8 cellular contexts compared by ENCODE assay signal in the genomic region with DNA sequence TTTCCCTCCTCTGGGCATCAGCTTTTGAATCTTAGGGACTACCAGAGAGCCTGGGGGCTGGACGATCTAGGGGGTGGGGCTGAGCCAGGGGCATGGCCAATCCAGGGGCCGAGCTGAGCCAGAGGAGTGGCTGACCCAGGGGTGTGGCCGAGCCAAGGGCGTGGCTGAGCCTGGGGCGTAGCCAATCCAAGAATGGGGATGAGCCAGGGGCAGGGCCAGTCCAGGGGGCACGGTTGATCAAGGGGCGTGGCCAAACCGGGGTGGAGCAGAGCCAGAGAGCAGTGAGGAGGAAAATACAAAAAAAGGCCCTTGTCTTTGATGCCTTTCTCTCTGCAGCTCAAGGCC.
DNase-seq lines count a peak whose midpoint lies in the region; ATAC-seq, FAIRE-seq and TF ChIP-seq lines count a peak whose summit lies in the region.

No MANE protein-coding gene starts in this region.

- H3K9me3 Mint-ChIP-seq in activated CD4-positive, alpha-beta T cell treated with anti-CD3 and anti-CD28 coated beads, Interleukin-2, amount 10 ng/mL, durations not matched to agents 24 days and 14 days, result no peaks in the 10 kb centered on the region

- no peak overlapping the region for H3K9ac ChIP-seq in H1 (replicated peaks in 1 of 4; ENCODE audit: extremely low read depth in 1 of 4, low read depth in 3 of 4, low read length in 3 of 4)

- DNase-seq in NCI-H2081 (lab: John Stamatoyannopoulos, UW), result peak; percentile 2 to 9
- DNase-seq in NCI-H2081 treated with DMSO at 0.1 percent for 48 hours (lab: John Stamatoyannopoulos, UW), result no peak
- DNase-seq in M059J (ENCODE audit: low read depth), result peak; percentile 36
- DNase-seq in H1 (ENCODE audit: low read depth in 1 of 2, low spot score in 2 of 2), result peak; percentile 77 to 95
- DNase-seq in sigmoid colon, result peak; percentile 61
- DNase-seq in stimulated activated CD8-positive, alpha-beta memory T cell treated with anti-CD3 and anti-CD28 coated beads, Interleukin-4, amount 100 ng/mL, for 48 hours, result no peak
- DNase-seq in activated CD4-positive, alpha-beta T cell treated with anti-CD3 and anti-CD28 coated beads, Interleukin-2, amount 10 ng/mL, durations not matched to agents 24 days and 14 days, result no peak

- 0 out of 2 replicates have a peak overlapping the region, but pooled peaks have one; percentile 22 for H2BK12ac ChIP-seq in H1 (ENCODE audit: low read depth, low read length)

- H3K23ac ChIP-seq in H1 (ENCODE audit: insufficient read length), result no peak overlapping the region

- H3K14ac ChIP-seq in H1 (ENCODE audit: insufficient read length), result no peak overlapping the region

- H3K4me2 ChIP-seq in H1 (ENCODE audit: insufficient read depth in 1 of 2, low read depth in 2 of 2, low read length in 2 of 2), result peak overlapping the region; percentile 5 to 22; a peak in 1 of 4 replicates

- H2BK20ac ChIP-seq in H1 (ENCODE audit: low read length), result no peak overlapping the region

- H3K9me3 ChIP-seq in H1 (ENCODE audit: insufficient read depth in 2 of 2, low read depth in 1 of 2, low read length in 1 of 2) (no peaks in the 10 kb centered on the region), sigmoid colon (no peaks in the 10 kb centered on the region)

- no peak overlapping the region for H3K4ac ChIP-seq in H1 (replicated peaks; ENCODE audit: insufficient read length, low read depth, low read length)

- H4K20me1 ChIP-seq in H1 (replicated peaks in 1 of 2; ENCODE audit: control insufficient read depth in 1 of 2, insufficient read depth in 2 of 2, low read length in 2 of 2), result no peaks in the 10 kb centered on the region

- no peak for TF ChIP-seq POLR2A in H1 (IDR thresholded peaks at IDR 0.05; ENCODE audit: control extremely low read depth in 1 of 2, low read depth in 2 of 2, low read length in 2 of 2)
- no peak for TF ChIP-seq POLR2A in sigmoid colon (IDR thresholded peaks at IDR 0.05)

- no peak overlapping the region for H3K56ac ChIP-seq in H1 (replicated peaks; ENCODE audit: insufficient read length, low read depth, low read length)

- H3K79me1 ChIP-seq in H1 (ENCODE audit: low read depth, low read length), result no peaks in the 10 kb centered on the region

- H2BK5ac ChIP-seq in H1 (ENCODE audit: low read depth, low read length), result no peak overlapping the region

- H3K4me3 ChIP-seq in H1 (ENCODE audit: extremely low read depth in 1 of 4, insufficient read depth in 2 of 4, low read depth in 3 of 4, low read length in 4 of 4), result no peak overlapping the region
- no peak overlapping the region for H3K4me3 ChIP-seq in sigmoid colon

- no peaks in the 10 kb centered on the region for H3K79me2 ChIP-seq in H1 (ENCODE audit: control insufficient read depth in 1 of 2, insufficient read depth in 2 of 2, low read length in 2 of 2)

- no peak overlapping the region for H4K91ac ChIP-seq in H1 (replicated peaks; ENCODE audit: insufficient read length, low read length)

- peaks cover 3% of the 10 kb centered on the region for H3K27me3 Mint-ChIP-seq in activated CD4-positive, alpha-beta T cell treated with anti-CD3 and anti-CD28 coated beads, Interleukin-2, amount 10 ng/mL, durations not matched to agents 24 days and 14 days

- intact Hi-C loops in sigmoid colon (cut with DNase I), result loop anchor here (10.0 kb wide), 1 partner anchor 366 kb away; no protein-coding TSS in a partner anchor
- intact Hi-C loops in activated CD4-positive, alpha-beta T cell treated with anti-CD3 and anti-CD28 coated beads, Interleukin-2, amount 10 ng/mL, durations not matched to agents 24 days and 14 days (cut with micrococcal nuclease), result loop anchor here (10.0 kb wide), 1 partner anchor 254 kb away; no protein-coding TSS in a partner anchor

- no peak overlapping the region for H4K5ac ChIP-seq in H1 (ENCODE audit: insufficient read length, low read depth, low read length)

- H3K36me3 ChIP-seq in H1 (ENCODE audit: control insufficient read depth in 2 of 4, insufficient read depth in 4 of 4, low read length in 3 of 4) (no peaks in the 10 kb centered on the region), sigmoid colon (no peaks in the 10 kb centered on the region)

- no peak overlapping the region for H2AK5ac ChIP-seq in H1 (ENCODE audit: low read depth, low read length)

- no peaks in the 10 kb centered on the region for H3K27me3 ChIP-seq in H1 (replicated peaks in 1 of 4; ENCODE audit: control insufficient read depth in 3 of 4, extremely low read depth in 1 of 4, insufficient read depth in 3 of 4, low read length in 3 of 4)
- H3K27me3 ChIP-seq in sigmoid colon, result peaks cover 0 to 4% (median 0%) of the 10 kb centered on the region in 3 donors

- H3K4me1 ChIP-seq in H1 (replicated peaks in 1 of 4; ENCODE audit: control insufficient read depth in 3 of 4, insufficient read depth in 4 of 4, low read length in 3 of 4) (peaks cover 5 to 15% (median 12%) of the 10 kb centered on the region in 4 experiments; a peak in 6 of 7 replicates), sigmoid colon (peaks cover 0 to 19% (median 4%) of the 10 kb centered on the region in 4 donors)

- H3K23me2 ChIP-seq in H1 (ENCODE audit: low read depth, low read length), result peaks cover 3% of the 10 kb centered on the region; the same call in 1 of the 2 replicates

- H4K8ac ChIP-seq in H1 (ENCODE audit: extremely low read depth, insufficient read depth, low read length), result no peak overlapping the region

- CTCF ChIA-PET in H1 (lab: Charles Lee; ENCODE audit: partially characterized antibody), result interaction anchor here (0.7 to 5.3 kb wide), 8 partner anchors 9 to 354 kb away, joined by 3 to 32 read pairs (median 4); no protein-coding TSS in a partner anchor

- no peaks in the 10 kb centered on the region for H3K36me3 Mint-ChIP-seq in activated CD4-positive, alpha-beta T cell treated with anti-CD3 and anti-CD28 coated beads, Interleukin-2, amount 10 ng/mL, durations not matched to agents 24 days and 14 days (ENCODE audit: low read depth)

- no peak for TF ChIP-seq RAD21 in H1 (IDR thresholded peaks at IDR 0.05 in 1 of 2, conservative IDR thresholded peaks at IDR 0.05 in 1 of 2; ENCODE audit: low read depth in 2 of 2, low read length in 2 of 2)

- no peak for ATAC-seq in GM19328 (IDR thresholded peaks at IDR 0.05; ENCODE audit: unreplicated experiment)

- no peaks in the 10 kb centered on the region for H3K4me1 Mint-ChIP-seq in activated CD4-positive, alpha-beta T cell treated with anti-CD3 and anti-CD28 coated beads, Interleukin-2, amount 10 ng/mL, durations not matched to agents 24 days and 14 days

- POLR2A ChIA-PET in H1 (lab: Charles Lee; ENCODE audit: partially characterized antibody), result no interaction called here

- TF ChIP-seq CTCF in H1 (IDR thresholded peaks at IDR 0.05; ENCODE audit: control extremely low read depth in 1 of 3, insufficient read depth in 1 of 3, low read depth in 1 of 3, low read length in 3 of 3) (no peak), sigmoid colon (IDR thresholded peaks at IDR 0.05) (no peak)

- FAIRE-seq in H1 (lab: Jason Lieb, UNC), result peak; percentile 98

- H3K4me3 Mint-ChIP-seq in activated CD4-positive, alpha-beta T cell treated with anti-CD3 and anti-CD28 coated beads, Interleukin-2, amount 10 ng/mL, durations not matched to agents 24 days and 14 days, result no peak overlapping the region

- H2AFZ ChIP-seq in H1 (ENCODE audit: low read length), result no peak overlapping the region

- H2BK120ac ChIP-seq in H1 (replicated peaks; ENCODE audit: low read depth, low read length), result no peak overlapping the region

- H3K27ac ChIP-seq in H1 (ENCODE audit: low read depth, low read length) (no peak overlapping the region), sigmoid colon (no peak overlapping the region)

- H2BK15ac ChIP-seq in H1 (ENCODE audit: low read length), result no peak overlapping the region

- no peak overlapping the region for H3K18ac ChIP-seq in H1 (ENCODE audit: extremely low read depth, low read length)

- 27% methylated on average over 7 of the region's 8 CpGs; no CpG with 5 or more reads in 1 of the 2 experiments for whole genome bisulfite sequencing in H1 (ENCODE audit: extremely low coverage in 1 of 2, insufficient coverage in 1 of 2, insufficient read length in 1 of 2, insufficient replicate concordance in 2 of 2, low coverage in 1 of 2, low lambda C conversion rate in 2 of 2, missing lambda C conversion rate in 1 of 2), 2 experiments
- WGBS in sigmoid colon, 2 donors, result 21 to 30% methylated on average over 8 of the region's 8 CpGs

- H3K27ac Mint-ChIP-seq in activated CD4-positive, alpha-beta T cell treated with anti-CD3 and anti-CD28 coated beads, Interleukin-2, amount 10 ng/mL, durations not matched to agents 24 days and 14 days, result no peak overlapping the region

- TF ChIP-seq EP300 in H1 (IDR thresholded peaks at IDR 0.05; ENCODE audit: borderline replicate concordance in 1 of 2, low read depth in 2 of 2, low read length in 2 of 2), result no peak
- TF ChIP-seq EP300 in sigmoid colon (IDR thresholded peaks at IDR 0.05), result no peak

TF ChIP-seq in H1, 55 proteins besides CTCF, POLR2A, EP300 and RAD21:
- peak; percentile 30; the same call in 1 of the 2 replicates for TF ChIP-seq SP1 (IDR thresholded peaks at IDR 0.05; ENCODE audit: low read depth, low read length)
- TF ChIP-seq TAF1 (IDR thresholded peaks at IDR 0.05; ENCODE audit: low read depth, low read length), result no peak
- TF ChIP-seq SP4 (IDR thresholded peaks at IDR 0.05; ENCODE audit: low read length), result peak; percentile 78; the same call in 1 of the 2 replicates

Comparison
In these comparisons a context has a peak if more than half of its experiments do, and no peak if none do; other contexts are left out.
1. DNase-seq: peak in NCI-H2081 (2 of 2), M059J (single experiment), H1 (2 of 2) and sigmoid colon (single experiment); none in NCI-H2081 treated with DMSO at 0.1 percent for 48 hours (single experiment), stimulated activated CD8-positive, alpha-beta memory T cell treated with anti-CD3 and anti-CD28 coated beads, Interleukin-4, amount 100 ng/mL, for 48 hours (single experiment) and activated CD4-positive, alpha-beta T cell treated with anti-CD3 and anti-CD28 coated beads, Interleukin-2, amount 10 ng/mL, durations not matched to agents 24 days and 14 days (single experiment).